Comparison of ENCODE assay signal across 8 cellular contexts in genomic region chr17:80970044-80970761, GRCh38. TPM values are rescaled to one million over a fixed set of nuclear protein-coding genes. Genes with fewer than 3 reads are reported as not detected.
A peak's percentile ranks its signal among the peaks of the same experiment; 100 is the strongest.
DNase-seq lines count a peak whose midpoint lies in the region; ATAC-seq lines count a peak whose summit lies in the region.

No MANE protein-coding gene starts in this region.

- peaks cover 13% of the 10 kb centered on the region for H3K4me1 Mint-ChIP-seq in activated naive CD4-positive, alpha-beta T cell treated with anti-CD3 and anti-CD28 coated beads, Interleukin-2, amount 10 ng/mL, durations not matched to agents 7 days and 5 days

- H3K9me3 Mint-ChIP-seq in activated naive CD4-positive, alpha-beta T cell treated with anti-CD3 and anti-CD28 coated beads, Interleukin-2, amount 10 ng/mL, durations not matched to agents 7 days and 5 days, result no peaks in the 10 kb centered on the region

- H3K27me3 Mint-ChIP-seq in activated naive CD4-positive, alpha-beta T cell treated with anti-CD3 and anti-CD28 coated beads, Interleukin-2, amount 10 ng/mL, durations not matched to agents 7 days and 5 days, result peaks cover 38% of the 10 kb centered on the region

- H3K36me3 Mint-ChIP-seq in activated naive CD4-positive, alpha-beta T cell treated with anti-CD3 and anti-CD28 coated beads, Interleukin-2, amount 10 ng/mL, durations not matched to agents 7 days and 5 days, result peaks cover 5% of the 10 kb centered on the region

- H3K27ac Mint-ChIP-seq in activated naive CD4-positive, alpha-beta T cell treated with anti-CD3 and anti-CD28 coated beads, Interleukin-2, amount 10 ng/mL, durations not matched to agents 7 days and 5 days, result peak overlapping the region; percentile 24

- intact Hi-C loops in left cardiac atrium (cut with DNase I), result no loop called here

- no peak overlapping the region for H3K4me3 Mint-ChIP-seq in activated naive CD4-positive, alpha-beta T cell treated with anti-CD3 and anti-CD28 coated beads, Interleukin-2, amount 10 ng/mL, durations not matched to agents 7 days and 5 days

- DNase-seq in NCI-H2029 (lab: John Stamatoyannopoulos, UW), result peak; percentile 13
- DNase-seq in NCI-H2029 treated with DMSO at 0.1 percent for 48 hours (lab: John Stamatoyannopoulos, UW), result no peak
- peak; percentile 56 for DNase-seq in NCI-H774 (lab: John Stamatoyannopoulos, UW)
- DNase-seq in activated naive CD4-positive, alpha-beta T cell treated with anti-CD3 and anti-CD28 coated beads, Interleukin-2, amount 10 ng/mL, durations not matched to agents 7 days and 5 days, result peak; percentile 72
- DNase-seq in left cardiac atrium, result no peak
- peak; percentile 34 for DNase-seq in stimulated activated CD4-positive, alpha-beta T cell treated with anti-CD3 and anti-CD28 coated beads, Interleukin-1b, Interleukin-23, amount 100 ng/mL, for 48 hours
- no peak for DNase-seq in putamen (ENCODE audit: low spot score)

- ATAC-seq in left cardiac atrium, result peak; percentile 68 to 85
- ATAC-seq in GM19023 (IDR thresholded peaks at IDR 0.05; ENCODE audit: unreplicated experiment), result no peak

- CTCF ChIA-PET in activated naive CD4-positive, alpha-beta T cell treated with anti-CD3 and anti-CD28 coated beads, Interleukin-2, amount 10 ng/mL, durations not matched to agents 7 days and 5 days (lab: Charles Lee), result interaction anchor here (0.8 to 2.3 kb wide), 14 partner anchors 31 to 556 kb away, joined by 3 to 42 read pairs (median 5); no protein-coding TSS in a partner anchor

RNA-seq across cellular contexts. Expression of gene CHMP6, which starts 21.4 kb away (rescaled TPM):
- total RNA-seq in left cardiac atrium, result 10 to 100 TPM; 17.4 to 19.1 TPM

Comparison
In these comparisons a context has a peak if more than half of its experiments do, and no peak if none do; other contexts are left out.
1. DNase-seq: peak in NCI-H2029 (single experiment), NCI-H774 (single experiment), activated naive CD4-positive, alpha-beta T cell treated with anti-CD3 and anti-CD28 coated beads, Interleukin-2, amount 10 ng/mL, durations not matched to agents 7 days and 5 days (single experiment) and stimulated activated CD4-positive, alpha-beta T cell treated with anti-CD3 and anti-CD28 coated beads, Interleukin-1b, Interleukin-23, amount 100 ng/mL, for 48 hours (single experiment); none in NCI-H2029 treated with DMSO at 0.1 percent for 48 hours (single experiment), left cardiac atrium (single experiment) and putamen (single experiment).